Comparison of ENCODE assay signal across 1 cellular context in the genomic region with DNA sequence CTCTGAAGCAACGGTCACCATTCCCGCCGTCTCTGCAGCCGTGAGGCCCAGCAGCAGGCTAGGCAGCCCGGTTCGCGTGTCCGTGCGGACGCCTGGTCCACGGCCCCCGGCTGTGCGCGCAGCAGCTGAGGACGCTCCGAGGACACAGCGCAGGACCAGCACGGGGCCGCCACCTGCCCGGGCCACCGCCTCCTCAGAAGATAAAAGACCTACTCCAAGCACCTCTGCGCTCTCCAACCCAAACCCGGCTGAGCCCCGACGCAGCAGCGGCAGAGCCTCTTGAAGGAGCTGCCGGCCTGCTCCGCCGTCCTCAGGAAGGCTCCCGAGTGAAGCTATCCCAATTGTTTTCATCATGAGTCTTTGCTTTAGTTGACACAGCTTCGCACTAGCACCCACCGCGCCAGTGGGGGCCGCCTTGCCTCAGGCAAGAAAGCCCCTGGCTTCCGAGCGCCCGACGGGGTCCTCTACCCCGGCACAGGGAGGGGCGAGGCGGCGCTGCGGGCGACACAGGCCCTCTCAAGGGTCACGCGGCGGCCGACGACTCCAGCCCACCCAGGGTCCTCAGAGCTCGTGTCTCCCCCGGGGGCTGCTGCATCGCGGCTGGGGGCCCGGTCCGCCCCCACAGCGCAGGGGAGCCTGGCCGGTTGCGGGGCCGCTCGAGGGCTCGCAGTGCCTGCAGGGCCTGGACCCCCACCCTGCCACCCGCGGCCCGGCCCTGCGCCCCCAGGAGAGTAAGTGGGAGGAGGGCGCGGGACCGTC.
TF ChIP-seq lines count a peak whose summit lies in the region.

No MANE protein-coding gene starts in this region.

TF ChIP-seq in K562, 482 proteins besides CTCF, POLR2A, EP300 and RAD21 (continued from another document and continues in another):
- TF ChIP-seq, protein P1, sequence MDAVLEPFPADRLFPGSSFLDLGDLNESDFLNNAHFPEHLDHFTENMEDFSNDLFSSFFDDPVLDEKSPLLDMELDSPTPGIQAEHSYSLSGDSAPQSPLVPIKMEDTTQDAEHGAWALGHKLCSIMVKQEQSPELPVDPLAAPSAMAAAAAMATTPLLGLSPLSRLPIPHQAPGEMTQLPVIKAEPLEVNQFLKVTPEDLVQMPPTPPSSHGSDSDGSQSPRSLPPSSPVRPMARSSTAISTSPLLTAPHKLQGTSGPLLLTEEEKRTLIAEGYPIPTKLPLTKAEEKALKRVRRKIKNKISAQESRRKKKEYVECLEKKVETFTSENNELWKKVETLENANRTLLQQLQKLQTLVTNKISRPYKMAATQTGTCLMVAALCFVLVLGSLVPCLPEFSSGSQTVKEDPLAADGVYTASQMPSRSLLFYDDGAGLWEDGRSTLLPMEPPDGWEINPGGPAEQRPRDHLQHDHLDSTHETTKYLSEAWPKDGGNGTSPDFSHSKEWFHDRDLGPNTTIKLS (IDR thresholded peaks at IDR 0.05; ENCODE audit: borderline replicate concordance, low read depth): no peak
- TF ChIP-seq PCBP2 (IDR thresholded peaks at IDR 0.05; ENCODE audit: low read depth, low read length, poor library complexity, severe bottlenecking) (no peak), JUN (IDR thresholded peaks at IDR 0.05; ENCODE audit: borderline replicate concordance, low read depth, low read length) (no peak), JUN (CRISPR knock-in tag; IDR thresholded peaks at IDR 0.05; ENCODE audit: borderline replicate concordance) (0 out of 2 replicates have a peak, but pooled peaks have one; percentile 15), TSC22D4 (tag; IDR thresholded peaks at IDR 0.05) (no peak), CEBPG (CRISPR knock-in tag; IDR thresholded peaks at IDR 0.05) (no peak), CEBPG (tag; conservative IDR thresholded peaks at IDR 0.05 in 1 of 2, IDR thresholded peaks at IDR 0.05 in 1 of 2) (no peak), NFE2L1 (tag; IDR thresholded peaks at IDR 0.05; ENCODE audit: borderline replicate concordance, low read depth) (no peak), PHB2 (IDR thresholded peaks at IDR 0.05; ENCODE audit: low read depth) (no peak), ZNF347 (CRISPR knock-in tag; IDR thresholded peaks at IDR 0.05; ENCODE audit: low read depth) (no peak), CHD2 (IDR thresholded peaks at IDR 0.05; ENCODE audit: low read depth, low read length) (no peak), U2AF2 (optimal IDR thresholded peaks at IDR 0.05; ENCODE audit: low read depth, low read length) (no peak), ZNF609 (CRISPR knock-in tag; IDR thresholded peaks at IDR 0.05; ENCODE audit: borderline replicate concordance) (no peak), ZNF263 (CRISPR knock-in tag; IDR thresholded peaks at IDR 0.05; ENCODE audit: borderline replicate concordance) (0 out of 2 replicates have a peak, but pooled peaks have one; percentile 17), MAZ (CRISPR knock-in tag; conservative IDR thresholded peaks at IDR 0.05 in 1 of 2, IDR thresholded peaks at IDR 0.05 in 1 of 2) (peak in 1 of 2 experiments; percentile 42; a peak in 2 of 4 replicates), NEUROD1 (IDR thresholded peaks at IDR 0.05; ENCODE audit: borderline replicate concordance, low read depth, low read length, partially characterized antibody) (no peak), ZBED1 (IDR thresholded peaks at IDR 0.05) (no peak), SMARCC2 (IDR thresholded peaks at IDR 0.05; ENCODE audit: low read depth) (no peak), NCOA2 (IDR thresholded peaks at IDR 0.05; ENCODE audit: partially characterized antibody in 2 of 2) (no peak), CBX3 (IDR thresholded peaks at IDR 0.05; ENCODE audit: borderline replicate concordance in 1 of 2, low read length in 2 of 2) (no peak), TCF7 (IDR thresholded peaks at IDR 0.05; ENCODE audit: borderline replicate concordance) (no peak), SRSF1 (IDR thresholded peaks at IDR 0.05; ENCODE audit: low read depth, low read length) (no peak), ZC3H8 (IDR thresholded peaks at IDR 0.05) (no peak), ZNF133 (CRISPR knock-in tag; IDR thresholded peaks at IDR 0.05) (no peak), ZBTB1 (CRISPR knock-in tag; IDR thresholded peaks at IDR 0.05; ENCODE audit: borderline replicate concordance, low read depth) (peak; percentile 27; the same call in 1 of the 2 replicates), MGA (IDR thresholded peaks at IDR 0.05) (peak; percentile 81), SIRT6 (IDR thresholded peaks at IDR 0.05; ENCODE audit: low read depth, low read length) (no peak), BHLHE40 (IDR thresholded peaks at IDR 0.05; ENCODE audit: low read length) (0 out of 2 replicates have a peak, but pooled peaks have one; percentile 3), SMAD4 (CRISPR knock-in tag; conservative IDR thresholded peaks at IDR 0.05) (0 out of 2 replicates have a peak, but pooled peaks have one; percentile 15), TFAM (CRISPR knock-in tag; conservative IDR thresholded peaks at IDR 0.05) (no peak), RBFOX2 (IDR thresholded peaks at IDR 0.05; ENCODE audit: low read depth, low read length) (peak; percentile 64), ZNF584 (CRISPR knock-in tag; IDR thresholded peaks at IDR 0.05; ENCODE audit: low read depth) (no peak)
- TF ChIP-seq, protein P2, sequence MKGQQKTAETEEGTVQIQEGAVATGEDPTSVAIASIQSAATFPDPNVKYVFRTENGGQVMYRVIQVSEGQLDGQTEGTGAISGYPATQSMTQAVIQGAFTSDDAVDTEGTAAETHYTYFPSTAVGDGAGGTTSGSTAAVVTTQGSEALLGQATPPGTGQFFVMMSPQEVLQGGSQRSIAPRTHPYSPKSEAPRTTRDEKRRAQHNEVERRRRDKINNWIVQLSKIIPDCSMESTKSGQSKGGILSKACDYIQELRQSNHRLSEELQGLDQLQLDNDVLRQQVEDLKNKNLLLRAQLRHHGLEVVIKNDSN (CRISPR knock-in tag; IDR thresholded peaks at IDR 0.05): peak; percentile 45; the same call in 1 of the 2 replicates
- TF ChIP-seq, protein P3, sequence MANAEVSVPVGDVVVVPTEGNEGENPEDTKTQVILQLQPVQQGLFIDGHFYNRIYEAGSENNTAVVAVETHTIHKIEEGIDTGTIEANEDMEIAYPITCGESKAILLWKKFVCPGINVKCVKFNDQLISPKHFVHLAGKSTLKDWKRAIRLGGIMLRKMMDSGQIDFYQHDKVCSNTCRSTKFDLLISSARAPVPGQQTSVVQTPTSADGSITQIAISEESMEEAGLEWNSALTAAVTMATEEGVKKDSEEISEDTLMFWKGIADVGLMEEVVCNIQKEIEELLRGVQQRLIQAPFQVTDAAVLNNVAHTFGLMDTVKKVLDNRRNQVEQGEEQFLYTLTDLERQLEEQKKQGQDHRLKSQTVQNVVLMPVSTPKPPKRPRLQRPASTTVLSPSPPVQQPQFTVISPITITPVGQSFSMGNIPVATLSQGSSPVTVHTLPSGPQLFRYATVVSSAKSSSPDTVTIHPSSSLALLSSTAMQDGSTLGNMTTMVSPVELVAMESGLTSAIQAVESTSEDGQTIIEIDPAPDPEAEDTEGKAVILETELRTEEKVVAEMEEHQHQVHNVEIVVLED (CRISPR knock-in tag; IDR thresholded peaks at IDR 0.05): no peak
- TF ChIP-seq, protein P4, sequence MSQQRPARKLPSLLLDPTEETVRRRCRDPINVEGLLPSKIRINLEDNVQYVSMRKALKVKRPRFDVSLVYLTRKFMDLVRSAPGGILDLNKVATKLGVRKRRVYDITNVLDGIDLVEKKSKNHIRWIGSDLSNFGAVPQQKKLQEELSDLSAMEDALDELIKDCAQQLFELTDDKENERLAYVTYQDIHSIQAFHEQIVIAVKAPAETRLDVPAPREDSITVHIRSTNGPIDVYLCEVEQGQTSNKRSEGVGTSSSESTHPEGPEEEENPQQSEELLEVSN (IDR thresholded peaks at IDR 0.05; ENCODE audit: borderline replicate concordance in 1 of 2, extremely low read depth in 1 of 2, insufficient read depth in 1 of 2, insufficient read length in 1 of 2, low read depth in 1 of 2, low read length in 1 of 2, poor library complexity in 1 of 2, severe bottlenecking in 1 of 2): peak in 1 of 2 experiments; percentile 77
